10 cellular contexts compared by ENCODE assay signal in genomic region chr1:234620272-234620711, GRCh38. TPM values are rescaled to one million over a fixed set of nuclear protein-coding genes. Genes with fewer than 3 reads are reported as not detected.
DNase-seq lines count a peak whose midpoint lies in the region; ATAC-seq, FAIRE-seq and TF ChIP-seq lines count a peak whose summit lies in the region.
"Had no signal": no experiment of that assay in that cellular context is flagged by ENCODE, and none has a peak within 500 bp of the region (broad histone marks: within the 10 kb centered on the region; RNA-seq: fewer than 3 reads in every experiment).

No MANE protein-coding gene starts in this region.

- H3K27ac ChIP-seq in K562 (ENCODE audit: extremely low read depth, low read depth, low read length) (no peak overlapping the region), mucosa of rectum (ENCODE audit: low read depth in 2 of 2, low read length in 2 of 2) (peak overlapping the region; percentile 64 to 65)

- intact Hi-C loops in K562 (cut with micrococcal nuclease) = no loop called here

- ATAC-seq in K562 (no peak), HG02759 (IDR thresholded peaks at IDR 0.05; ENCODE audit: unreplicated experiment) (no peak)

- no peak for TF ChIP-seq RAD21 in K562 (CRISPR knock-in tag; conservative IDR thresholded peaks at IDR 0.05 in 1 of 2, IDR thresholded peaks at IDR 0.05 in 1 of 2)

- POLR2A ChIA-PET in K562 (lab: Yijun Ruan, JAX) = interaction anchor here (0.6 to 1.8 kb wide), 2 partner anchors 9 to 148 kb away, joined by 3 to 5 read pairs; partner anchors contain the start of gene IRF2BP2

- WGBS in K562 (ENCODE audit: insufficient coverage, low coverage, missing lambda C conversion rate) = 45% methylated on average over 4 of the region's 4 CpGs

- CTCF ChIA-PET in K562 (lab: Yijun Ruan, JAX; ENCODE audit: low intra/inter-chr PET ratio) = interaction anchor here (0.7 kb wide), 2 partner anchors 296 to 360 kb away, joined by 3 read pairs; no protein-coding TSS in a partner anchor

- TF ChIP-seq CTCF in K562 (IDR thresholded peaks at IDR 0.05 in 2 of 3, conservative IDR thresholded peaks at IDR 0.05 in 1 of 3; ENCODE audit: insufficient read depth in 2 of 3, low read depth in 1 of 3, low read length in 3 of 3) = no peak

- no peak overlapping the region for H3K9ac ChIP-seq in K562 (ENCODE audit: insufficient read depth in 1 of 2, low read depth in 2 of 2, low read length in 2 of 2)
- peak overlapping the region in 1 of 2 donors; percentile 33 for H3K9ac ChIP-seq in mucosa of rectum (ENCODE audit: low read depth in 1 of 2, low read length in 2 of 2)

- BruUV-seq in K562 (replicated peaks; lab: Mats Ljungman, UMichigan) = no TSS peak

- no peak for TF ChIP-seq POLR2A in K562 (conservative IDR thresholded peaks at IDR 0.05)

- no peak for FAIRE-seq in K562 (lab: Jason Lieb, UNC)

- no peaks in the 10 kb centered on the region for H3K79me2 ChIP-seq in K562 (ENCODE audit: control insufficient read depth, insufficient read depth, low read length)

- TF ChIP-seq EP300 in K562 (IDR thresholded peaks at IDR 0.05; ENCODE audit: low read length) = no peak

- in situ Hi-C loops in K562 (cut with MboI) = no loop called here

- H3K36me3 ChIP-seq in K562 (ENCODE audit: control insufficient read depth, insufficient read depth, low read length) = no peaks in the 10 kb centered on the region
- no peaks in the 10 kb centered on the region for H3K36me3 ChIP-seq in mucosa of rectum (ENCODE audit: control insufficient read depth in 2 of 2, insufficient read depth in 2 of 2, low read length in 2 of 2)

- DNase-seq in AG20443 (ENCODE audit: low spot score) (peak; percentile 43), M059J (ENCODE audit: low read depth) (peak; percentile 26), K562 (ENCODE audit: extremely low read depth in 1 of 4, low spot score in 3 of 4) (no peak), inferior parietal cortex (ENCODE audit: extremely low spot score) (no peak), globus pallidus (ENCODE audit: low spot score) (no peak)
- no peak for DNase-seq in activated CD8-positive, alpha-beta memory T cell treated with anti-CD3 and anti-CD28 coated beads, Interleukin-2, amount 50 U/mL, for 4 hours
- DNase-seq: activated CD4-positive, alpha-beta memory T cell treated with anti-CD3 and anti-CD28 coated beads, Interleukin-2, amount 10 ng/mL, durations not matched to agents 7 days and 5 days; CD4-positive, CD25-positive, alpha-beta regulatory T cell had no signal

- no peaks in the 10 kb centered on the region for H3K9me1 ChIP-seq in K562 (ENCODE audit: control insufficient read depth, insufficient read depth, low read length)

- H3K9me3 ChIP-seq in K562 (replicated peaks; ENCODE audit: control insufficient read depth, insufficient read depth, low read depth, low read length) = no peaks in the 10 kb centered on the region
- H3K9me3 ChIP-seq in mucosa of rectum (ENCODE audit: control insufficient read depth in 2 of 2, low read length in 2 of 2) = no peaks in the 10 kb centered on the region

- H3K4me3 ChIP-seq in K562 (no peak overlapping the region), mucosa of rectum (ENCODE audit: low read length in 2 of 2) (no peak overlapping the region)

- H3K4me2 ChIP-seq in K562 (ENCODE audit: insufficient read depth, low read length) = no peak overlapping the region

- H2AFZ ChIP-seq in K562 (ENCODE audit: low read depth, low read length) = no peak overlapping the region

- H3K27me3 ChIP-seq in K562 (ENCODE audit: control insufficient read depth in 2 of 2, insufficient read depth in 2 of 2, low read length in 2 of 2) = no peaks in the 10 kb centered on the region
- no peaks in the 10 kb centered on the region for H3K27me3 ChIP-seq in mucosa of rectum (ENCODE audit: control insufficient read depth in 2 of 2, insufficient read depth in 2 of 2, low read length in 2 of 2)

- no peaks in the 10 kb centered on the region for H4K20me1 ChIP-seq in K562 (replicated peaks; ENCODE audit: control insufficient read depth, insufficient read depth, low read length)

- peaks cover 0 to 14% of the 10 kb centered on the region in 2 experiments; a peak in 2 of 5 replicates for H3K4me1 ChIP-seq in K562 (replicated peaks in 1 of 2; ENCODE audit: control insufficient read depth in 2 of 2, insufficient read depth in 2 of 2, low read length in 2 of 2)
- peaks cover 22 to 51% of the 10 kb centered on the region in 2 donors for H3K4me1 ChIP-seq in mucosa of rectum (ENCODE audit: control insufficient read depth in 2 of 2, insufficient read depth in 2 of 2, low read length in 2 of 2)

TF ChIP-seq in K562, 482 proteins besides CTCF, POLR2A, EP300 and RAD21 (continues in another document):
- TF ChIP-seq EZH2 (IDR thresholded peaks at IDR 0.05; ENCODE audit: borderline replicate concordance, low read depth, low read length) = no peak

RNA-seq across cellular contexts. Expression of gene IRF2BP2, which starts 10.3 kb away (rescaled TPM):
- total RNA-seq in M059J (2014; rRNA removed; shearing (Covaris generic)) = 49.0 and 84.1 TPM in 2 replicates
- 23.6 and 29.2 TPM in 2 replicates for total RNA-seq in K562 (2011; cell fraction: chromatin; rRNA removed; ENCODE audit: low replicate concordance)
- total RNA-seq in K562 (2011; cell fraction: nucleolus; rRNA removed) = 17.0 and 26.0 TPM in 2 replicates
- 17.2 and 26.8 TPM in 2 replicates for total RNA-seq in K562 (2011; cell fraction: nucleoplasm; rRNA removed)
- total RNA-seq in K562 (2014; rRNA removed) (24.4 and 38.8 TPM in 2 replicates), K562 (2014; rRNA removed; fragmentation: Illumina TruSeq; extraction: Trizol) (18.4 and 22.1 TPM in 2 replicates), K562 (2015; rRNA removed; fragmentation: Illumina TruSeq; extraction: Trizol) (35.3 and 39.1 TPM in 2 replicates), K562 (2021) (68.4 and 68.6 TPM in 2 replicates)
- polyA plus RNA-seq in K562 (2011; rRNA removed) (7.7 and 18.0 TPM in 2 replicates), K562 (2014; fragmentation: Illumina TruSeq; extraction: Trizol) (47.0 and 60.0 TPM in 2 replicates), K562 (2014; fragmentation: Nextera tagmentation; extraction: Ambion mirVana) (10 to 100 TPM; 11.4 to 18.2 TPM), K562 (2014; rRNA removed) (19.0 and 30.4 TPM in 2 replicates)
- polyA plus RNA-seq in K562 (2011; cell fraction: cytosol; rRNA removed) = 12.4 and 22.0 TPM in 2 replicates
- polyA plus RNA-seq in K562 (2011; cell fraction: nucleus; rRNA removed) = 73.6 and 97.0 TPM in 2 replicates
- polyA plus RNA-seq in K562 (2012) = 38.3 and 116 TPM in 2 replicates
- 10.8 and 16.9 TPM in 2 replicates for polyA minus RNA-seq in K562 (2011; rRNA and poly(A)+ RNA removed)
- 43.5 and 61.6 TPM in 2 replicates for polyA minus RNA-seq in K562 (2011; cell fraction: cytosol; rRNA and poly(A)+ RNA removed)
- polyA minus RNA-seq in K562 (2011; cell fraction: nucleus; rRNA and poly(A)+ RNA removed) = 22.5 and 41.3 TPM in 2 replicates

Comparison
In these comparisons a context has a peak if more than half of its experiments do, and no peak if none do; other contexts are left out.
1. DNase-seq: peak in AG20443 (single experiment) and M059J (single experiment); none in K562 (0 of 4), inferior parietal cortex (single experiment), activated CD8-positive, alpha-beta memory T cell treated with anti-CD3 and anti-CD28 coated beads, Interleukin-2, amount 50 U/mL, for 4 hours (single experiment) and globus pallidus (single experiment).